In the genomic region with DNA sequence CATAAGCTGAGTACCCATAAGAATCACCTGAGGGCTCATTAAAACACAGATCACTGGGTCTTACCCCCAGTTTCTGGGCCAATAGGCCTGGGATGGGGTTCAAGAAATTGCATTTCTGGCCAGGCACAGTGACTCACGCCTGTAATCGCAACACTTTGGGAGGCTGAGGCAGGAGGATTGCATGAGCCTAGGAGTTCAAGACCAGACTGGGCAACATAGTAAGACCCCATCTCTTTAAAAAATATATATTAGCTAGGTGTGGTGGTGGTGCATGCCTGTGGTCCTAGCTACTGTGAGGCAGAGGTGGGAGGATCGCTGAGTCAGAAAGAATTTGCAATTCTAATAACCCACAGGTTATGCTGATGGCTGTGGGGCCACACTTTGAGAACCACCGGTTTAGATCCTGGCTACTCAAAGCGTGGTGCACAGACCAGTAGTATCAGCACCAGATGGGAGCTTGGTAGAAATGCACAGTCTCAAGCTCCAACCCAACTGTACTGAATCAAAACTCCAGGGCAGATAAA, we compare ENCODE assay signal across 2 cellular contexts.
TF ChIP-seq lines count a peak whose summit lies in the region.

No MANE protein-coding gene starts in this region.

TF ChIP-seq in HEK293, 187 proteins besides CTCF, POLR2A, EP300 and RAD21:
- TF ChIP-seq SALL2 (tag by site-specific recombination; IDR thresholded peaks at IDR 0.05; ENCODE audit: borderline replicate concordance) (no peak), ZBTB8A (tag by site-specific recombination; IDR thresholded peaks at IDR 0.05) (no peak), ZNF121 (tag by site-specific recombination; IDR thresholded peaks at IDR 0.05) (peak; percentile 81), ZNF19 (tag by site-specific recombination; IDR thresholded peaks at IDR 0.05; ENCODE audit: low read depth) (no peak), KLF1 (tag by site-specific recombination; IDR thresholded peaks at IDR 0.05) (no peak)
- TF ChIP-seq, protein P1, sequence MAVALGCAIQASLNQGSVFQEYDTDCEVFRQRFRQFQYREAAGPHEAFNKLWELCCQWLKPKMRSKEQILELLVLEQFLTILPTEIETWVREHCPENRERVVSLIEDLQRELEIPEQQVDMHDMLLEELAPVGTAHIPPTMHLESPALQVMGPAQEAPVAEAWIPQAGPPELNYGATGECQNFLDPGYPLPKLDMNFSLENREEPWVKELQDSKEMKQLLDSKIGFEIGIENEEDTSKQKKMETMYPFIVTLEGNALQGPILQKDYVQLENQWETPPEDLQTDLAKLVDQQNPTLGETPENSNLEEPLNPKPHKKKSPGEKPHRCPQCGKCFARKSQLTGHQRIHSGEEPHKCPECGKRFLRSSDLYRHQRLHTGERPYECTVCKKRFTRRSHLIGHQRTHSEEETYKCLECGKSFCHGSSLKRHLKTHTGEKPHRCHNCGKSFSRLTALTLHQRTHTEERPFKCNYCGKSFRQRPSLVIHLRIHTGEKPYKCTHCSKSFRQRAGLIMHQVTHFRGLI (tag by site-specific recombination; IDR thresholded peaks at IDR 0.05) = no peak
- TF ChIP-seq, protein P2, sequence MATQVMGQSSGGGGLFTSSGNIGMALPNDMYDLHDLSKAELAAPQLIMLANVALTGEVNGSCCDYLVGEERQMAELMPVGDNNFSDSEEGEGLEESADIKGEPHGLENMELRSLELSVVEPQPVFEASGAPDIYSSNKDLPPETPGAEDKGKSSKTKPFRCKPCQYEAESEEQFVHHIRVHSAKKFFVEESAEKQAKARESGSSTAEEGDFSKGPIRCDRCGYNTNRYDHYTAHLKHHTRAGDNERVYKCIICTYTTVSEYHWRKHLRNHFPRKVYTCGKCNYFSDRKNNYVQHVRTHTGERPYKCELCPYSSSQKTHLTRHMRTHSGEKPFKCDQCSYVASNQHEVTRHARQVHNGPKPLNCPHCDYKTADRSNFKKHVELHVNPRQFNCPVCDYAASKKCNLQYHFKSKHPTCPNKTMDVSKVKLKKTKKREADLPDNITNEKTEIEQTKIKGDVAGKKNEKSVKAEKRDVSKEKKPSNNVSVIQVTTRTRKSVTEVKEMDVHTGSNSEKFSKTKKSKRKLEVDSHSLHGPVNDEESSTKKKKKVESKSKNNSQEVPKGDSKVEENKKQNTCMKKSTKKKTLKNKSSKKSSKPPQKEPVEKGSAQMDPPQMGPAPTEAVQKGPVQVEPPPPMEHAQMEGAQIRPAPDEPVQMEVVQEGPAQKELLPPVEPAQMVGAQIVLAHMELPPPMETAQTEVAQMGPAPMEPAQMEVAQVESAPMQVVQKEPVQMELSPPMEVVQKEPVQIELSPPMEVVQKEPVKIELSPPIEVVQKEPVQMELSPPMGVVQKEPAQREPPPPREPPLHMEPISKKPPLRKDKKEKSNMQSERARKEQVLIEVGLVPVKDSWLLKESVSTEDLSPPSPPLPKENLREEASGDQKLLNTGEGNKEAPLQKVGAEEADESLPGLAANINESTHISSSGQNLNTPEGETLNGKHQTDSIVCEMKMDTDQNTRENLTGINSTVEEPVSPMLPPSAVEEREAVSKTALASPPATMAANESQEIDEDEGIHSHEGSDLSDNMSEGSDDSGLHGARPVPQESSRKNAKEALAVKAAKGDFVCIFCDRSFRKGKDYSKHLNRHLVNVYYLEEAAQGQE (tag by site-specific recombination; IDR thresholded peaks at IDR 0.05) = no peak

TF ChIP-seq in H1, 55 proteins besides CTCF, POLR2A, EP300 and RAD21:
- peak; percentile 81 for TF ChIP-seq KDM1A (IDR thresholded peaks at IDR 0.05; ENCODE audit: borderline replicate concordance, low read length)
- TF ChIP-seq TEAD4 (IDR thresholded peaks at IDR 0.05; ENCODE audit: low read depth, low read length) = no peak
- peak; percentile 47; the same call in 1 of the 2 replicates for TF ChIP-seq MAFK (IDR thresholded peaks at IDR 0.05; ENCODE audit: low read depth, low read length)
